Comparison of ENCODE assay signal across 8 cellular contexts in the genomic region with DNA sequence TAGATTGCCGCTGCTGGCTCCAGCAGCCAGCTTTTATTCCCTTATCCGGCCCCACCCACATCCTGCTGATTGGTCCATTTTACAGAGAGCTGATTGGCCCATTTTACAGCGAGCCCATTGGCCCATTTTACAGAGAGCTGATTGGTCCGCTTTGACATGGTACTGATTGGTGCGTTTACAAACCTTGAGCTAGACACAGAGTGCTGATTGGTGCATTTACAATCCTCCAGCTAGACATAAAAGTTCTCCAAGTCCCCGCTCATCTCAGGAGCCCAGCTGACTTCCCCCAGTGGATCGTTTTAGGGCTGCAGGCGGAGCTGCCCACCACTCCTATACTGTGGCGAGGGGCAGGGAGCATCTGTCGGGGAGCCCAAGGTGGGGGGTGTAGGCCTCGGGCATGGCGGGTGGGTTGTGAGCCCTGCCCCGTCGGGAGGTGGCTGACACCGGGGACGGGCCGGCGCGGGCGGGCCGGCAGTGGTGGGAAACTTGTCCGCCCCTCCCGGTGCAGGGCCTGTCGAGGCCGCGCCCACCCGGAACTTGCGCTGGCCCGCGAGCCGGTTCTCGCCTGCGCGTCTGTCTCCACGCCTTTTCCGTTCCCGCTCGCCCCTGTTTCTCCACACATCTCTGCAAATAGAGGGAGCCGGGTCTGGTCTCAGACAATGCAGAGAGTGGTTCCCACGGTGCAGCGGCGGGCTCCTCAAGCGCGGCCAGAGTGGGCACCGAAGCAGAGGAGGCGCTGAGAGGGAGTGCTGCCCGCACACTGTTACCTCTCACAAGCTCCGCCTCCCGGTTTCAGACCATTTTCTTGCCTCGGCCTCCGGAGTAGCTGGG.
DNase-seq lines count a peak whose midpoint lies in the region; ATAC-seq and TF ChIP-seq lines count a peak whose summit lies in the region.

No MANE protein-coding gene starts in this region.

- no peak for TF ChIP-seq EP300 in SK-N-SH (IDR thresholded peaks at IDR 0.05; ENCODE audit: borderline replicate concordance in 1 of 2, low read depth in 1 of 2, low read length in 1 of 2)

- H3K4me1 ChIP-seq in SK-N-SH (ENCODE audit: control insufficient read depth in 1 of 2, insufficient read depth in 2 of 2, low read depth in 1 of 2, low read length in 1 of 2): peaks cover 7 to 17% of the 10 kb centered on the region in 2 experiments; a peak in 3 of 4 replicates

- peaks cover 10 to 26% of the 10 kb centered on the region in 2 donors for H3K27me3 Mint-ChIP-seq in T-cell
- H3K27me3 Mint-ChIP-seq in stimulated activated naive CD8-positive, alpha-beta T cell treated with anti-CD3 and anti-CD28 coated beads, Interleukin-15, Interleukin-2, amounts not matched to agents 100 ng/mL and 50 ng/mL, for 24 hours: peaks cover 32% of the 10 kb centered on the region

- H3K79me2 ChIP-seq in SK-N-SH (ENCODE audit: insufficient read depth): no peaks in the 10 kb centered on the region

- H3K9me3 ChIP-seq in SK-N-SH: no peaks in the 10 kb centered on the region

- peak overlapping the region; percentile 68 to 79 (median 77) for H3K4me3 Mint-ChIP-seq in T-cell
- H3K4me3 Mint-ChIP-seq in stimulated activated naive CD8-positive, alpha-beta T cell treated with anti-CD3 and anti-CD28 coated beads, Interleukin-15, Interleukin-2, amounts not matched to agents 100 ng/mL and 50 ng/mL, for 24 hours: peak overlapping the region; percentile 55

- peaks cover 3 to 4% (median 4%) of the 10 kb centered on the region in 3 donors for H3K9me3 Mint-ChIP-seq in T-cell
- no peaks in the 10 kb centered on the region for H3K9me3 Mint-ChIP-seq in stimulated activated naive CD8-positive, alpha-beta T cell treated with anti-CD3 and anti-CD28 coated beads, Interleukin-15, Interleukin-2, amounts not matched to agents 100 ng/mL and 50 ng/mL, for 24 hours

- in situ Hi-C loops in brain microvascular endothelial cell (cut with HindIII; ENCODE audit: low pct_ligation_motif_present, low sequenced_read_pairs): no loop called here

- CTCF ChIA-PET in T-cell (lab: Charles Lee): interaction anchor here in 1 of 2 donors (0.7 kb wide), 1 partner anchor 61 kb away, joined by 3 read pairs; no protein-coding TSS in a partner anchor
- CTCF ChIA-PET in SK-N-SH (lab: Yijun Ruan, JAX): no interaction called here

- no peak overlapping the region for H3K4me2 ChIP-seq in SK-N-SH

- TF ChIP-seq CTCF in brain microvascular endothelial cell (IDR thresholded peaks at IDR 0.05; ENCODE audit: low read depth, low read length, missing control alignments): no peak
- no peak for TF ChIP-seq CTCF in SK-N-SH (IDR thresholded peaks at IDR 0.05)

- TF ChIP-seq RAD21 in SK-N-SH (IDR thresholded peaks at IDR 0.05; ENCODE audit: low read length): no peak

- no peaks in the 10 kb centered on the region for H3K36me3 Mint-ChIP-seq in T-cell
- H3K36me3 Mint-ChIP-seq in stimulated activated naive CD8-positive, alpha-beta T cell treated with anti-CD3 and anti-CD28 coated beads, Interleukin-15, Interleukin-2, amounts not matched to agents 100 ng/mL and 50 ng/mL, for 24 hours (ENCODE audit: low read depth): no peaks in the 10 kb centered on the region

- 95% methylated on average over 48 of the region's 51 CpGs for WGBS in SK-N-SH (ENCODE audit: low lambda C conversion rate)

- no peak overlapping the region for H2AFZ ChIP-seq in SK-N-SH (ENCODE audit: low read depth)

- H3K4me3 ChIP-seq in brain microvascular endothelial cell (ENCODE audit: low read depth, low read length) (peak overlapping the region; percentile 47), SK-N-SH (ENCODE audit: low read depth in 2 of 2, low read length in 1 of 2) (no peak overlapping the region)

- no peaks in the 10 kb centered on the region for H4K20me1 ChIP-seq in SK-N-SH (ENCODE audit: insufficient read depth)

- H3K36me3 ChIP-seq in brain microvascular endothelial cell (replicated peaks): no peaks in the 10 kb centered on the region
- H3K36me3 ChIP-seq in SK-N-SH (replicated peaks in 1 of 2; ENCODE audit: control insufficient read depth in 1 of 2, insufficient read depth in 2 of 2, low read length in 1 of 2): no peaks in the 10 kb centered on the region

- H3K27ac ChIP-seq in brain microvascular endothelial cell (no peak overlapping the region), SK-N-SH (ENCODE audit: low read depth in 2 of 2, low read length in 1 of 2) (peak overlapping the region in 1 of 2 experiments; percentile 90; a peak in 2 of 4 replicates)

- H3K27ac Mint-ChIP-seq in T-cell: peak overlapping the region; percentile 66 to 85
- H3K27ac Mint-ChIP-seq in stimulated activated naive CD8-positive, alpha-beta T cell treated with anti-CD3 and anti-CD28 coated beads, Interleukin-15, Interleukin-2, amounts not matched to agents 100 ng/mL and 50 ng/mL, for 24 hours: peak overlapping the region; percentile 87

- H3F3A ChIP-seq in SK-N-SH (replicated peaks; ENCODE audit: insufficient read depth): peaks cover 19% of the 10 kb centered on the region

- ATAC-seq in T-cell (replicated peaks in 1 of 4) (peak; percentile 60 to 73 (median 68)), GM19463 (IDR thresholded peaks at IDR 0.05; ENCODE audit: unreplicated experiment) (no peak)

- peaks cover 0 to 23% (median 17%) of the 10 kb centered on the region in 3 donors for H3K4me1 Mint-ChIP-seq in T-cell
- peaks cover 25% of the 10 kb centered on the region for H3K4me1 Mint-ChIP-seq in stimulated activated naive CD8-positive, alpha-beta T cell treated with anti-CD3 and anti-CD28 coated beads, Interleukin-15, Interleukin-2, amounts not matched to agents 100 ng/mL and 50 ng/mL, for 24 hours (ENCODE audit: low read depth)

- H3K9me2 ChIP-seq in SK-N-SH: no peaks in the 10 kb centered on the region

- H3K27me3 ChIP-seq in brain microvascular endothelial cell (replicated peaks) (no peaks in the 10 kb centered on the region), SK-N-SH (ENCODE audit: insufficient read depth) (no peaks in the 10 kb centered on the region)

- POLR2A ChIA-PET in T-cell (lab: Charles Lee) (no interaction called here), SK-N-SH (lab: Yijun Ruan, JAX) (no interaction called here)

- peak in 33 of 34 experiments; percentile 8 to 62 (median 31) for DNase-seq in T-cell
- peak; percentile 26 for DNase-seq in brain microvascular endothelial cell
- peak; percentile 24 to 30 for DNase-seq in lung microvascular endothelial cell (ENCODE audit: low read depth in 2 of 2)
- DNase-seq in MV-4-11 (lab: John Stamatoyannopoulos, UW): no peak
- DNase-seq in putamen (ENCODE audit: low spot score): no peak
- no peak for DNase-seq in SK-N-SH

- no peak overlapping the region for H3K9ac ChIP-seq in SK-N-SH

TF ChIP-seq in SK-N-SH, 30 proteins besides CTCF, POLR2A, EP300 and RAD21:
- TF ChIP-seq FOXM1 (IDR thresholded peaks at IDR 0.05; ENCODE audit: low read depth): no peak
- no peak for TF ChIP-seq SMC3 (IDR thresholded peaks at IDR 0.05; ENCODE audit: low read depth, low read length)
- TF ChIP-seq POLR2AphosphoS5 (IDR thresholded peaks at IDR 0.05; ENCODE audit: low read depth, low read length): no peak
- TF ChIP-seq ELF1 (IDR thresholded peaks at IDR 0.05): no peak
- TF ChIP-seq, protein P1, sequence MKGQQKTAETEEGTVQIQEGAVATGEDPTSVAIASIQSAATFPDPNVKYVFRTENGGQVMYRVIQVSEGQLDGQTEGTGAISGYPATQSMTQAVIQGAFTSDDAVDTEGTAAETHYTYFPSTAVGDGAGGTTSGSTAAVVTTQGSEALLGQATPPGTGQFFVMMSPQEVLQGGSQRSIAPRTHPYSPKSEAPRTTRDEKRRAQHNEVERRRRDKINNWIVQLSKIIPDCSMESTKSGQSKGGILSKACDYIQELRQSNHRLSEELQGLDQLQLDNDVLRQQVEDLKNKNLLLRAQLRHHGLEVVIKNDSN (IDR thresholded peaks at IDR 0.05; ENCODE audit: borderline replicate concordance, low read depth): no peak
- no peak for TF ChIP-seq MXI1 (IDR thresholded peaks at IDR 0.05; ENCODE audit: low read depth, low read length)
- TF ChIP-seq FOSL2 (IDR thresholded peaks at IDR 0.05; ENCODE audit: borderline replicate concordance, low read depth): no peak
- no peak for TF ChIP-seq MEF2A (IDR thresholded peaks at IDR 0.05; ENCODE audit: borderline replicate concordance, low read depth)
- TF ChIP-seq YY1 (IDR thresholded peaks at IDR 0.05; ENCODE audit: low read depth): no peak

Comparison
In these comparisons a context has a peak if more than half of its experiments do, and no peak if none do; other contexts are left out.
1. DNase-seq: peak in T-cell (33 of 34), brain microvascular endothelial cell (single experiment) and lung microvascular endothelial cell (2 of 2); none in MV-4-11 (single experiment), putamen (single experiment) and SK-N-SH (single experiment).